Comparison of ENCODE assay signal across 2 cellular contexts in genomic region chr1:113871597-113872113, GRCh38.
TF ChIP-seq lines count a peak whose summit lies in the region.

Gene PTPN22 (minus strand): TSS chr1:113871712.

TF ChIP-seq in liver, 16 proteins besides CTCF, POLR2A, EP300 and RAD21 (continued from another document):
- no peak for TF ChIP-seq ZBTB33 (IDR thresholded peaks at IDR 0.05)
- TF ChIP-seq, protein P1, sequence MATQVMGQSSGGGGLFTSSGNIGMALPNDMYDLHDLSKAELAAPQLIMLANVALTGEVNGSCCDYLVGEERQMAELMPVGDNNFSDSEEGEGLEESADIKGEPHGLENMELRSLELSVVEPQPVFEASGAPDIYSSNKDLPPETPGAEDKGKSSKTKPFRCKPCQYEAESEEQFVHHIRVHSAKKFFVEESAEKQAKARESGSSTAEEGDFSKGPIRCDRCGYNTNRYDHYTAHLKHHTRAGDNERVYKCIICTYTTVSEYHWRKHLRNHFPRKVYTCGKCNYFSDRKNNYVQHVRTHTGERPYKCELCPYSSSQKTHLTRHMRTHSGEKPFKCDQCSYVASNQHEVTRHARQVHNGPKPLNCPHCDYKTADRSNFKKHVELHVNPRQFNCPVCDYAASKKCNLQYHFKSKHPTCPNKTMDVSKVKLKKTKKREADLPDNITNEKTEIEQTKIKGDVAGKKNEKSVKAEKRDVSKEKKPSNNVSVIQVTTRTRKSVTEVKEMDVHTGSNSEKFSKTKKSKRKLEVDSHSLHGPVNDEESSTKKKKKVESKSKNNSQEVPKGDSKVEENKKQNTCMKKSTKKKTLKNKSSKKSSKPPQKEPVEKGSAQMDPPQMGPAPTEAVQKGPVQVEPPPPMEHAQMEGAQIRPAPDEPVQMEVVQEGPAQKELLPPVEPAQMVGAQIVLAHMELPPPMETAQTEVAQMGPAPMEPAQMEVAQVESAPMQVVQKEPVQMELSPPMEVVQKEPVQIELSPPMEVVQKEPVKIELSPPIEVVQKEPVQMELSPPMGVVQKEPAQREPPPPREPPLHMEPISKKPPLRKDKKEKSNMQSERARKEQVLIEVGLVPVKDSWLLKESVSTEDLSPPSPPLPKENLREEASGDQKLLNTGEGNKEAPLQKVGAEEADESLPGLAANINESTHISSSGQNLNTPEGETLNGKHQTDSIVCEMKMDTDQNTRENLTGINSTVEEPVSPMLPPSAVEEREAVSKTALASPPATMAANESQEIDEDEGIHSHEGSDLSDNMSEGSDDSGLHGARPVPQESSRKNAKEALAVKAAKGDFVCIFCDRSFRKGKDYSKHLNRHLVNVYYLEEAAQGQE (IDR thresholded peaks at IDR 0.05), result no peak
- TF ChIP-seq FOXA1 (IDR thresholded peaks at IDR 0.05), result no peak

TF ChIP-seq in HepG2, 621 proteins besides CTCF, POLR2A, EP300 and RAD21 (continued from another document):
- TF ChIP-seq CAMTA2 (CRISPR knock-in tag; IDR thresholded peaks at IDR 0.05; ENCODE audit: borderline replicate concordance), result no peak
- no peak for TF ChIP-seq ZNF576 (CRISPR knock-in tag; IDR thresholded peaks at IDR 0.05)
- TF ChIP-seq, protein P2, sequence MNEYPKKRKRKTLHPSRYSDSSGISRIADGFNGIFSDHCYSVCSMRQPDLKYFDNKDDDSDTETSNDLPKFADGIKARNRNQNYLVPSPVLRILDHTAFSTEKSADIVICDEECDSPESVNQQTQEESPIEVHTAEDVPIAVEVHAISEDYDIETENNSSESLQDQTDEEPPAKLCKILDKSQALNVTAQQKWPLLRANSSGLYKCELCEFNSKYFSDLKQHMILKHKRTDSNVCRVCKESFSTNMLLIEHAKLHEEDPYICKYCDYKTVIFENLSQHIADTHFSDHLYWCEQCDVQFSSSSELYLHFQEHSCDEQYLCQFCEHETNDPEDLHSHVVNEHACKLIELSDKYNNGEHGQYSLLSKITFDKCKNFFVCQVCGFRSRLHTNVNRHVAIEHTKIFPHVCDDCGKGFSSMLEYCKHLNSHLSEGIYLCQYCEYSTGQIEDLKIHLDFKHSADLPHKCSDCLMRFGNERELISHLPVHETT (CRISPR knock-in tag; conservative IDR thresholded peaks at IDR 0.05), result no peak
- TF ChIP-seq ZNF841 (CRISPR knock-in tag; IDR thresholded peaks at IDR 0.05; ENCODE audit: borderline replicate concordance), result no peak
- no peak for TF ChIP-seq MXD4 (CRISPR knock-in tag; IDR thresholded peaks at IDR 0.05)
- TF ChIP-seq MAFK (conservative IDR thresholded peaks at IDR 0.05 in 1 of 2, IDR thresholded peaks at IDR 0.05 in 1 of 2; ENCODE audit: low read length in 2 of 2), result no peak
- TF ChIP-seq SMC3 (IDR thresholded peaks at IDR 0.05; ENCODE audit: low read length), result no peak
- no peak for TF ChIP-seq ZMAT3 (CRISPR knock-in tag; conservative IDR thresholded peaks at IDR 0.05)
